1 cellular context compared by ENCODE assay signal in genomic region chr2:84970266-84970955, GRCh38.
A peak's percentile ranks its signal among the peaks of the same experiment; 100 is the strongest.
TF ChIP-seq lines count a peak whose summit lies in the region.

No MANE protein-coding gene starts in this region.

TF ChIP-seq in HepG2, 621 proteins besides CTCF, POLR2A, EP300 and RAD21 (continued from another document and continues in another):
- TF ChIP-seq NR2C2 (CRISPR knock-in tag; IDR thresholded peaks at IDR 0.05; ENCODE audit: borderline replicate concordance) (no peak), LBX2 (CRISPR knock-in tag; IDR thresholded peaks at IDR 0.05; ENCODE audit: borderline replicate concordance) (0 out of 2 replicates have a peak, but pooled peaks have one; percentile 29), ZNF766 (CRISPR knock-in tag; IDR thresholded peaks at IDR 0.05; ENCODE audit: borderline replicate concordance) (no peak; the same call in 1 of the 2 replicates), THAP11 (CRISPR knock-in tag; IDR thresholded peaks at IDR 0.05) (peak; percentile 49; the same call in 1 of the 2 replicates), ZBTB26 (CRISPR knock-in tag; IDR thresholded peaks at IDR 0.05; ENCODE audit: borderline replicate concordance) (0 out of 2 replicates have a peak, but pooled peaks have one; percentile 32), ZNF746 (CRISPR knock-in tag; IDR thresholded peaks at IDR 0.05) (peak; percentile 73), ZNF280B (CRISPR knock-in tag; IDR thresholded peaks at IDR 0.05; ENCODE audit: borderline replicate concordance) (peak; percentile 70), KMT2A (CRISPR knock-in tag; IDR thresholded peaks at IDR 0.05) (peak; percentile 72; the same call in 1 of the 2 replicates), POLR2AphosphoS5 (IDR thresholded peaks at IDR 0.05; ENCODE audit: low read depth, low read length) (peak; percentile 38; the same call in 1 of the 2 replicates), ZNF574 (CRISPR knock-in tag; IDR thresholded peaks at IDR 0.05) (no peak; the same call in 1 of the 2 replicates), ZNF256 (CRISPR knock-in tag; conservative IDR thresholded peaks at IDR 0.05) (peak; percentile 20; the same call in 1 of the 2 replicates), SP2 (CRISPR knock-in tag; IDR thresholded peaks at IDR 0.05) (no peak), SMARCE1 (IDR thresholded peaks at IDR 0.05; ENCODE audit: borderline replicate concordance) (no peak), KLF13 (CRISPR knock-in tag; IDR thresholded peaks at IDR 0.05) (no peak), TBX2 (CRISPR knock-in tag; IDR thresholded peaks at IDR 0.05; ENCODE audit: borderline replicate concordance) (peak; percentile 45; the same call in 1 of the 2 replicates), PAX8 (CRISPR knock-in tag; IDR thresholded peaks at IDR 0.05; ENCODE audit: borderline replicate concordance) (no peak), PAXIP1 (CRISPR knock-in tag; conservative IDR thresholded peaks at IDR 0.05) (no peak), KLF11 (CRISPR knock-in tag; IDR thresholded peaks at IDR 0.05) (no peak), ZNF616 (CRISPR knock-in tag; IDR thresholded peaks at IDR 0.05; ENCODE audit: low read depth) (0 out of 2 replicates have a peak, but pooled peaks have one; percentile 24), ZNF878 (CRISPR knock-in tag; IDR thresholded peaks at IDR 0.05) (no peak), ARID2 (CRISPR knock-in tag; IDR thresholded peaks at IDR 0.05; ENCODE audit: borderline replicate concordance) (no peak), MEIS1 (CRISPR knock-in tag; IDR thresholded peaks at IDR 0.05; ENCODE audit: borderline replicate concordance) (no peak), ZFY (CRISPR knock-in tag; IDR thresholded peaks at IDR 0.05) (peak; percentile 95), HNF1B (CRISPR knock-in tag; IDR thresholded peaks at IDR 0.05) (peak; percentile 34; the same call in 1 of the 2 replicates), MXD3 (CRISPR knock-in tag; IDR thresholded peaks at IDR 0.05) (peak; percentile 54; the same call in 1 of the 2 replicates), IRF2 (CRISPR knock-in tag; IDR thresholded peaks at IDR 0.05) (no peak), MED1 (CRISPR knock-in tag; IDR thresholded peaks at IDR 0.05) (no peak), ZBTB46 (CRISPR knock-in tag; IDR thresholded peaks at IDR 0.05; ENCODE audit: borderline replicate concordance) (no peak), ISL2 (CRISPR knock-in tag; IDR thresholded peaks at IDR 0.05) (peak; percentile 47), CREB3 (CRISPR knock-in tag; IDR thresholded peaks at IDR 0.05) (no peak), MYNN (CRISPR knock-in tag; IDR thresholded peaks at IDR 0.05; ENCODE audit: low read depth) (no peak), ZNF431 (CRISPR knock-in tag; IDR thresholded peaks at IDR 0.05; ENCODE audit: borderline replicate concordance, low read depth) (no peak), GABPA (IDR thresholded peaks at IDR 0.05; ENCODE audit: low read depth, low read length) (peak; percentile 52), GABPA (CRISPR knock-in tag; IDR thresholded peaks at IDR 0.05; ENCODE audit: low read depth) (no peak), MATR3 (CRISPR knock-in tag; IDR thresholded peaks at IDR 0.05) (no peak), ZNF530 (CRISPR knock-in tag; IDR thresholded peaks at IDR 0.05; ENCODE audit: low read depth) (no peak), ZNF550 (CRISPR knock-in tag; IDR thresholded peaks at IDR 0.05; ENCODE audit: borderline replicate concordance) (no peak), NFKB2 (CRISPR knock-in tag; IDR thresholded peaks at IDR 0.05; ENCODE audit: borderline replicate concordance) (peak; percentile 71; the same call in 1 of the 2 replicates), ZNF576 (CRISPR knock-in tag; IDR thresholded peaks at IDR 0.05) (no peak), ADNP (CRISPR knock-in tag; IDR thresholded peaks at IDR 0.05) (no peak), ZMYM4 (CRISPR knock-in tag; IDR thresholded peaks at IDR 0.05) (0 out of 2 replicates have a peak, but pooled peaks have one; percentile 27), ZNF143 (CRISPR knock-in tag; IDR thresholded peaks at IDR 0.05) (no peak), MAZ (IDR thresholded peaks at IDR 0.05; ENCODE audit: borderline replicate concordance, low read depth, low read length) (no peak), MAZ (CRISPR knock-in tag; IDR thresholded peaks at IDR 0.05; ENCODE audit: low read depth) (peak; percentile 48; the same call in 1 of the 2 replicates), BRCA1 (CRISPR knock-in tag; IDR thresholded peaks at IDR 0.05) (no peak), ZNF605 (CRISPR knock-in tag; IDR thresholded peaks at IDR 0.05) (peak; percentile 54; the same call in 1 of the 2 replicates)
